14 cellular contexts compared by ENCODE assay signal in genomic region chr10:92407305-92408016, GRCh38.
A peak's percentile ranks its signal among the peaks of the same experiment; 100 is the strongest.
DNase-seq lines count a peak whose midpoint lies in the region; ATAC-seq and TF ChIP-seq lines count a peak whose summit lies in the region.
"Had no signal": no experiment of that assay in that cellular context is flagged by ENCODE, and none has a peak within 500 bp of the region (broad histone marks: within the 10 kb centered on the region; RNA-seq: fewer than 3 reads in every experiment).

No MANE protein-coding gene starts in this region.

- intact Hi-C loops in A673 (cut with micrococcal nuclease; ENCODE audit: unreplicated experiment) = no loop called here
- intact Hi-C loops in naive thymus-derived CD4-positive, alpha-beta T cell (cut with micrococcal nuclease) = no loop called here

- no peak overlapping the region for H3K4me3 ChIP-seq in A673 (ENCODE audit: low read depth, low read length, poor library complexity, severe bottlenecking)
- H3K4me3 ChIP-seq in HEK293 (ENCODE audit: low read depth, low read length) = no peak overlapping the region
- H3K4me3 ChIP-seq in naive thymus-derived CD4-positive, alpha-beta T cell (ENCODE audit: low read length) = no peak overlapping the region
- H3K4me3 ChIP-seq: psoas muscle, upper lobe of left lung had no signal

- H3K36me3 ChIP-seq in A673 (ENCODE audit: insufficient read depth, low read length, poor library complexity, severe bottlenecking) = no peaks in the 10 kb centered on the region
- no peaks in the 10 kb centered on the region for H3K36me3 ChIP-seq in HEK293 (ENCODE audit: control insufficient read depth in 2 of 2, insufficient read depth in 1 of 2, low read length in 2 of 2)
- H3K36me3 ChIP-seq in naive thymus-derived CD4-positive, alpha-beta T cell (ENCODE audit: control insufficient read depth in 2 of 3, insufficient read depth in 3 of 3, low read length in 3 of 3) = no peaks in the 10 kb centered on the region
- H3K36me3 ChIP-seq: upper lobe of left lung had no signal

- TF ChIP-seq CTCF in A673 (conservative IDR thresholded peaks at IDR 0.05; ENCODE audit: low read depth, low read length) (no peak), HEK293 (tag by site-specific recombination; IDR thresholded peaks at IDR 0.05) (no peak)

- peaks cover 4 to 9% (median 7%) of the 10 kb centered on the region in 5 donors for H3K27me3 Mint-ChIP-seq in naive thymus-derived CD4-positive, alpha-beta T cell

- peaks cover 0 to 1% (median 0%) of the 10 kb centered on the region in 7 donors for H3K4me1 Mint-ChIP-seq in naive thymus-derived CD4-positive, alpha-beta T cell

- no peak for TF ChIP-seq POLR2A in GM18505 (IDR thresholded peaks at IDR 0.05; ENCODE audit: borderline replicate concordance, extremely low read depth, insufficient read depth, insufficient read length)

- H3K4me1 ChIP-seq in A673 (ENCODE audit: insufficient read depth, low read length, poor library complexity, severe bottlenecking) = no peaks in the 10 kb centered on the region
- H3K4me1 ChIP-seq in HEK293 (ENCODE audit: control insufficient read depth, insufficient read depth, low read length) = peaks cover 2% of the 10 kb centered on the region; the same call in 1 of the 2 replicates
- H3K4me1 ChIP-seq in naive thymus-derived CD4-positive, alpha-beta T cell (ENCODE audit: control insufficient read depth in 2 of 2, insufficient read depth in 2 of 2, low read length in 2 of 2) = no peaks in the 10 kb centered on the region
- H3K4me1 ChIP-seq: psoas muscle, upper lobe of left lung had no signal

- no peak overlapping the region for H3K4me3 Mint-ChIP-seq in naive thymus-derived CD4-positive, alpha-beta T cell

- H3K27ac ChIP-seq in A673 (ENCODE audit: low read depth, low read length, poor library complexity, severe bottlenecking) (no peak overlapping the region), HEK293 (ENCODE audit: extremely low read depth, low read depth, low read length) (no peak overlapping the region)
- H3K27ac ChIP-seq in naive thymus-derived CD4-positive, alpha-beta T cell (ENCODE audit: low read depth, low read length) = no peak overlapping the region
- H3K27ac ChIP-seq: psoas muscle had no signal

- peaks cover 0 to 4% (median 0%) of the 10 kb centered on the region in 11 donors for H3K9me3 Mint-ChIP-seq in naive thymus-derived CD4-positive, alpha-beta T cell

- CTCF ChIA-PET in A673 (lab: Charles Lee) = no interaction called here
- CTCF ChIA-PET in HEK293 (lab: Yijun Ruan, JAX) = interaction anchor here (0.6 kb wide), 1 partner anchor 279 kb away, joined by 4 read pairs; no protein-coding TSS in a partner anchor
- CTCF ChIA-PET in naive thymus-derived CD4-positive, alpha-beta T cell (lab: Charles Lee) = no interaction called here

- BruUV-seq in A673 (replicated peaks; lab: Mats Ljungman, UMichigan) = no TSS peak

- no peaks in the 10 kb centered on the region for H3K36me3 Mint-ChIP-seq in naive thymus-derived CD4-positive, alpha-beta T cell

- no peak for ATAC-seq in naive thymus-derived CD4-positive, alpha-beta T cell
- ATAC-seq in GM18505 (IDR thresholded peaks at IDR 0.05; ENCODE audit: unreplicated experiment) (no peak), left lobe of liver (no peak)
- ATAC-seq: psoas muscle had no signal

- POLR2A ChIA-PET in A673 (lab: Charles Lee; ENCODE audit: low non-redundant PET) (no interaction called here), HEK293 (lab: Yijun Ruan, JAX) (no interaction called here)
- POLR2A ChIA-PET in naive thymus-derived CD4-positive, alpha-beta T cell (lab: Charles Lee) = no interaction called here

- H3K9me3 ChIP-seq in A673 (ENCODE audit: low read depth, low read length, poor library complexity, severe bottlenecking) = no peaks in the 10 kb centered on the region
- H3K9me3 ChIP-seq in HEK293 (ENCODE audit: control insufficient read depth, insufficient read depth, low read depth, low read length) = no peaks in the 10 kb centered on the region
- H3K9me3 ChIP-seq in naive thymus-derived CD4-positive, alpha-beta T cell (ENCODE audit: control insufficient read depth in 2 of 3, low read length in 3 of 3) = no peaks in the 10 kb centered on the region
- H3K9me3 ChIP-seq: psoas muscle, upper lobe of left lung had no signal

- no peak overlapping the region for H3K27ac Mint-ChIP-seq in naive thymus-derived CD4-positive, alpha-beta T cell

- DNase-seq in A673 (ENCODE audit: low spot score) = peak; percentile 29
- DNase-seq in SW480 (ENCODE audit: low spot score) = peak; percentile 14
- DNase-seq in foreskin melanocyte = peak; percentile 96
- no peak for DNase-seq in naive thymus-derived CD4-positive, alpha-beta T cell
- DNase-seq in activated T-cell treated with anti-CD3 and anti-CD28 coated beads for 4 hours = no peak
- DNase-seq in left lobe of liver (ENCODE audit: low spot score) = no peak
- DNase-seq: activated T-cell treated with anti-CD3 and anti-CD28 coated beads, Interleukin-2, amount 50 U/mL, for 48 hours; amniotic stem cell; NCI-H2171 treated with DMSO at 0.1 percent for 48 hours; psoas muscle; T-helper 1 cell had no signal

- H3K27me3 ChIP-seq in A673 (replicated peaks; ENCODE audit: insufficient read depth, low read depth, low read length, poor library complexity) = no peaks in the 10 kb centered on the region
- H3K27me3 ChIP-seq in naive thymus-derived CD4-positive, alpha-beta T cell (ENCODE audit: control insufficient read depth in 2 of 2, insufficient read depth in 2 of 2, low read length in 2 of 2) = no peaks in the 10 kb centered on the region
- H3K27me3 ChIP-seq: upper lobe of left lung had no signal

TF ChIP-seq in HEK293, 187 proteins besides CTCF, POLR2A, EP300 and RAD21:
- TF ChIP-seq ZNF394 (tag by site-specific recombination; IDR thresholded peaks at IDR 0.05; ENCODE audit: borderline replicate concordance) = peak; percentile 51; the same call in 1 of the 2 replicates
- TF ChIP-seq ZNF221 (tag by site-specific recombination; IDR thresholded peaks at IDR 0.05; ENCODE audit: borderline replicate concordance) = no peak
- TF ChIP-seq ZBTB17 (tag by site-specific recombination; IDR thresholded peaks at IDR 0.05) = 0 out of 2 replicates have a peak, but pooled peaks have one; percentile 19
- peak; percentile 46 for TF ChIP-seq ZIC2 (tag by site-specific recombination; IDR thresholded peaks at IDR 0.05)
- TF ChIP-seq ZBTB6 (tag by site-specific recombination; IDR thresholded peaks at IDR 0.05) = 0 out of 2 replicates have a peak, but pooled peaks have one; percentile 8

Comparison
In these comparisons a context has a peak if more than half of its experiments do, and no peak if none do; other contexts are left out.
1. DNase-seq: peak in A673 (single experiment), SW480 (single experiment) and foreskin melanocyte (single experiment); none in naive thymus-derived CD4-positive, alpha-beta T cell (0 of 9), activated T-cell treated with anti-CD3 and anti-CD28 coated beads for 4 hours (single experiment) and left lobe of liver (single experiment).